Comparison of ENCODE assay signal across 27 cellular contexts in the genomic region with DNA sequence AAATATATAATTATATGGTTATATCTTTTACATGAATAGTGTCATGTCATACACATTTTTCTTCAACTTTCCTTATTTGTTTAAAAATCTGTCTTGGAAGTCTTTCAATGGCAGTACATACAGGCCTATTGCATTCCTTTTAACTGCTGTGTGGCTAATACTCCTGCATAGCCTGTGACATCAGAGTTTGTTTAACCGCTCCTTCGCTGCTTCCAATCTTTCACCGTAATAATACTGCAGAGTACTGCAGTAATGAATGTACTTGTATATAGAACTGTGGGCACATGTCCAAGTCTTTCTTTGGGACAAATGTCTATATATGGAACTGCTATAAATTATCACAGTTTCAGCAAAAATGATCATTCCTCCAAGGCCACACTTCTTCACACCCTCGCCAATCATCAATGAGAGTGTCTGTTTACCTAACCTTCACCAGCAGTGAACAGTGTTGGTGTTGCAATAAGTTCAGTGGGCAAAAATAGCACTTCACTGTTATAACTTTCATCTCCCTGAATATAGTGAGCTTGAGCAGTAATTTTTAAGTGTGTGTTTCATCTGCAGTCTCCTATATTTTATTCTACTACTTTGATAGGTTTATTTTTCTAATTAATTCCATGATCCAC.
"Had no signal": no experiment of that assay in that cellular context is flagged by ENCODE, and none has a peak within 500 bp of the region (broad histone marks: within the 10 kb centered on the region; RNA-seq: fewer than 3 reads in every experiment).

No MANE protein-coding gene starts in this region.

- H3K27me3 Mint-ChIP-seq: activated T-helper 17 cell treated with anti-CD3 and anti-CD28 coated beads, Interleukin-2, amount 50 U/mL, for 72 hours had no signal

- H3K4me1 Mint-ChIP-seq: activated T-helper 17 cell treated with anti-CD3 and anti-CD28 coated beads, Interleukin-2, amount 50 U/mL, for 72 hours; naive thymus-derived CD8-positive, alpha-beta T cell; neural progenitor cell; stimulated activated memory B cell treated with anti-CD40 and anti-IgM and Interleukin-4, amounts not matched to agents 10 μg/mL and 1 μg/mL and 100 μg/mL, for 72 hours had no signal

- H3K4me1 ChIP-seq: adrenal gland, ascending aorta, esophagus muscularis mucosa, gastrocnemius medialis, neural progenitor cell, stomach, uterus had no signal

- H3K36me3 ChIP-seq: adrenal gland, ascending aorta, esophagus muscularis mucosa, gastrocnemius medialis, neural progenitor cell, stomach, uterus had no signal

- H3K4me3 ChIP-seq: adrenal gland, ascending aorta, dorsolateral prefrontal cortex, esophagus muscularis mucosa, gastrocnemius medialis, neural progenitor cell, stomach, uterus had no signal

- H3K27ac ChIP-seq: adrenal gland, ascending aorta, dorsolateral prefrontal cortex, esophagus muscularis mucosa, gastrocnemius medialis, neural progenitor cell, stomach, uterus had no signal

- ATAC-seq: activated T-helper 17 cell treated with anti-CD3 and anti-CD28 coated beads, Interleukin-2, amount 50 U/mL, for 72 hours; effector memory CD8-positive, alpha-beta T cell; gastrocnemius medialis; naive thymus-derived CD8-positive, alpha-beta T cell; sciatic nerve; stimulated activated memory B cell treated with anti-CD40 and anti-IgM and Interleukin-4, amounts not matched to agents 10 μg/mL and 1 μg/mL and 100 μg/mL, for 72 hours had no signal

- H3K27ac Mint-ChIP-seq: activated naive CD8-positive, alpha-beta T cell; activated T-cell treated with anti-CD3 and anti-CD28 coated beads, Interleukin-2, amount 50 U/mL, for 24 hours; activated T-helper 17 cell treated with anti-CD3 and anti-CD28 coated beads, Interleukin-2, amount 50 U/mL, for 72 hours; effector memory CD8-positive, alpha-beta T cell; mesothelial cell of epicardium; naive thymus-derived CD8-positive, alpha-beta T cell; neural progenitor cell; stimulated activated memory B cell treated with anti-CD40 and anti-IgM and Interleukin-4, amounts not matched to agents 10 μg/mL and 1 μg/mL and 100 μg/mL, for 72 hours had no signal

- H3K4me3 Mint-ChIP-seq: activated naive CD8-positive, alpha-beta T cell; activated T-cell treated with anti-CD3 and anti-CD28 coated beads, Interleukin-2, amount 50 U/mL, for 24 hours; activated T-helper 17 cell treated with anti-CD3 and anti-CD28 coated beads, Interleukin-2, amount 50 U/mL, for 72 hours; effector memory CD8-positive, alpha-beta T cell; mesothelial cell of epicardium; naive thymus-derived CD8-positive, alpha-beta T cell; neural progenitor cell; stimulated activated memory B cell treated with anti-CD40 and anti-IgM and Interleukin-4, amounts not matched to agents 10 μg/mL and 1 μg/mL and 100 μg/mL, for 72 hours had no signal

- H3K27me3 ChIP-seq: adrenal gland, ascending aorta, esophagus muscularis mucosa, gastrocnemius medialis, neural progenitor cell, stomach, uterus had no signal

- DNase-seq: activated CD4-positive, alpha-beta T cell treated with anti-CD3 and anti-CD28 coated beads for 1 hour; activated CD8-positive, alpha-beta memory T cell treated with anti-CD3 and anti-CD28 coated beads for 24 hours; activated CD8-positive, alpha-beta memory T cell treated with anti-CD3 and anti-CD28 coated beads, Interleukin-2, amount 50 U/mL, for 4 hours; activated naive CD4-positive, alpha-beta T cell; activated T-cell treated with anti-CD3 and anti-CD28 coated beads, Interleukin-2, amount 50 U/mL, for 24 hours; adrenal gland; central memory CD4-positive, alpha-beta T cell; dorsolateral prefrontal cortex; effector memory CD8-positive, alpha-beta T cell; gastrocnemius medialis; hypothalamus; kidney; naive thymus-derived CD8-positive, alpha-beta T cell; posterior cingulate gyrus; small intestine; stimulated activated CD4-positive, alpha-beta T cell treated with anti-CD3 and anti-CD28 coated beads, Interleukin-2, amount 100 ng/mL, for 24 hours; stomach; trophoblast cell; uterus had no signal

- H3K9me3 Mint-ChIP-seq: neural progenitor cell had no signal

- H3K36me3 Mint-ChIP-seq: activated naive CD8-positive, alpha-beta T cell; mesothelial cell of epicardium; naive thymus-derived CD8-positive, alpha-beta T cell; neural progenitor cell had no signal

- H3K9me3 ChIP-seq: adrenal gland, ascending aorta, esophagus muscularis mucosa, gastrocnemius medialis, stomach, uterus had no signal
